ENCODE assay signal across 1 cellular context in the genomic region with DNA sequence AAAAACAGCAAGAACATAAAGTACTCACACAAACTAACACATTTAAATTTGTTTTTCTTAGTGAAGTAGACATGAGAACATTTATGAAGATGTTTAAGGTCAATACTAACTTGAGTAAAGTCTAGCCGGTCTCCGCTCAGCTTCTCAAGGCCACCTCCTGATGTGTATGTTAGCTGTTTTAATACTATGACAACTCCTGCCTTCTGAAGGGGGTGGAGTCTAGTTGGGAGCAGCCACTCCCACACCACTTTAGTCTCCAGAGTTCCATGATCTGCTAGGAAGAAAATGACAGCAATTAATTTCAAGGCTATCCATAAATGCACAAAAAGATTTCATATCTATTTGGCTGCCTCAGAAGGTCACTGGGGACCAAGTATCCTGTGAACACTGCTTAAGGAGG.
TF ChIP-seq lines count a peak whose summit lies in the region.

A gene (minus strand): TSS at position 168 of the 400 bp plus-strand sequence. CDS start 3,864 bp downstream, outside the sequence.

TF ChIP-seq in IMR-90, 13 proteins besides CTCF, POLR2A, EP300 and RAD21:
- TF ChIP-seq MAFK (IDR thresholded peaks at IDR 0.05; ENCODE audit: low read depth, low read length) (no peak), CHD1 (IDR thresholded peaks at IDR 0.05; ENCODE audit: low read depth, low read length) (no peak), MXI1 (IDR thresholded peaks at IDR 0.05; ENCODE audit: borderline replicate concordance, low read depth, low read length) (no peak), BHLHE40 (IDR thresholded peaks at IDR 0.05; ENCODE audit: low read depth, low read length) (no peak), MAZ (IDR thresholded peaks at IDR 0.05; ENCODE audit: borderline replicate concordance, low read depth, low read length) (no peak), FOS (IDR thresholded peaks at IDR 0.05; ENCODE audit: low read depth, low read length) (no peak), RFX5 (IDR thresholded peaks at IDR 0.05; ENCODE audit: low read depth, low read length) (no peak), CEBPB (IDR thresholded peaks at IDR 0.05; ENCODE audit: low read depth, low read length) (no peak), SMC3 (IDR thresholded peaks at IDR 0.05; ENCODE audit: low read depth, low read length) (no peak), RCOR1 (IDR thresholded peaks at IDR 0.05; ENCODE audit: insufficient replicate concordance, low read length) (no peak), NFE2L2 (IDR thresholded peaks at IDR 0.05; ENCODE audit: low read depth, low read length) (no peak)
- TF ChIP-seq, protein P1, sequence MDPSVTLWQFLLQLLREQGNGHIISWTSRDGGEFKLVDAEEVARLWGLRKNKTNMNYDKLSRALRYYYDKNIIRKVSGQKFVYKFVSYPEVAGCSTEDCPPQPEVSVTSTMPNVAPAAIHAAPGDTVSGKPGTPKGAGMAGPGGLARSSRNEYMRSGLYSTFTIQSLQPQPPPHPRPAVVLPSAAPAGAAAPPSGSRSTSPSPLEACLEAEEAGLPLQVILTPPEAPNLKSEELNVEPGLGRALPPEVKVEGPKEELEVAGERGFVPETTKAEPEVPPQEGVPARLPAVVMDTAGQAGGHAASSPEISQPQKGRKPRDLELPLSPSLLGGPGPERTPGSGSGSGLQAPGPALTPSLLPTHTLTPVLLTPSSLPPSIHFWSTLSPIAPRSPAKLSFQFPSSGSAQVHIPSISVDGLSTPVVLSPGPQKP (IDR thresholded peaks at IDR 0.05; ENCODE audit: borderline replicate concordance, low read depth, low read length), result no peak
- TF ChIP-seq, protein P2, sequence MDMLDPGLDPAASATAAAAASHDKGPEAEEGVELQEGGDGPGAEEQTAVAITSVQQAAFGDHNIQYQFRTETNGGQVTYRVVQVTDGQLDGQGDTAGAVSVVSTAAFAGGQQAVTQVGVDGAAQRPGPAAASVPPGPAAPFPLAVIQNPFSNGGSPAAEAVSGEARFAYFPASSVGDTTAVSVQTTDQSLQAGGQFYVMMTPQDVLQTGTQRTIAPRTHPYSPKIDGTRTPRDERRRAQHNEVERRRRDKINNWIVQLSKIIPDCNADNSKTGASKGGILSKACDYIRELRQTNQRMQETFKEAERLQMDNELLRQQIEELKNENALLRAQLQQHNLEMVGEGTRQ (IDR thresholded peaks at IDR 0.05; ENCODE audit: low read depth, low read length), result no peak
